In the genomic region with DNA sequence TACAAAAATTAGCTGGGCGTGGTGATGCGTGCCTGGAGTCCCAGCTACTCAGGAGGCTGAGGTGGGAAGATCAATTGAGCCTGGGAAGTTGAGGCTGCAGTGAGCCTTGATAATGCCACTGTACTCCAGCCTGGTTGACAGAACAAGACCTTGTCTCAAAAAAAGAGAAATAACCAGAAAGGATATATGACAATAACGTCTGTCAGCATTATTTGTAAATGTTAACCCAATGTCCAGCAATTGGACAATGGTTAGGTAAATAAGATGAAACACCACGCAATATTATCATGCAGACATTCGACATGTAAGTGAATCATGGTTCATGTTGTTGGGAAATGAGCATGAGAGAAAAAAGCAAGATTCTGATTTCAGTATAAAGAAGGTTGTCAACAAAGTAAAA, we compare ENCODE assay signal across 27 cellular contexts.
"Had no signal": no experiment of that assay in that cellular context is flagged by ENCODE, and none has a peak within 500 bp of the region (broad histone marks: within the 10 kb centered on the region; RNA-seq: fewer than 3 reads in every experiment).

No MANE protein-coding gene starts in this region.

- H3K79me2 ChIP-seq: parathyroid adenoma had no signal

- H2AFZ ChIP-seq: neural progenitor cell, parathyroid adenoma had no signal

- H3K9ac ChIP-seq: neural progenitor cell, parathyroid adenoma had no signal

- ATAC-seq: naive thymus-derived CD8-positive, alpha-beta T cell; natural killer cell treated with Interleukin-12 subunit alpha and Interleukin-12 subunit beta and Interleukin-15 and Interleukin-18, amount 100 ng/mL, for 72 hours; psoas muscle; right cardiac atrium; sciatic nerve; stimulated activated effector memory CD8-positive, alpha-beta T cell treated with anti-CD3 and anti-CD28 coated beads, Interleukin-12 subunit alpha, Interleukin-12 subunit beta, amount 100 ng/mL, for 72 hours; stimulated activated naive B cell treated with anti-CD40 and anti-IgM and Interleukin-4, amounts not matched to agents 10 μg/mL and 1 μg/mL and 100 μg/mL, for 72 hours had no signal

- H3K4me1 ChIP-seq: neural progenitor cell, parathyroid adenoma, psoas muscle, stomach, vagina had no signal

- DNase-seq: naive thymus-derived CD8-positive, alpha-beta T cell; nephron progenitor cell; occipital lobe; ovary; posterior cingulate gyrus; psoas muscle; right cardiac atrium; stimulated activated CD4-positive, alpha-beta T cell treated with anti-CD3 and anti-CD28 coated beads, Interleukin-15, amount 100 ng/mL, for 24 hours; stimulated activated CD4-positive, alpha-beta T cell treated with anti-CD3 and anti-CD28 coated beads, Interleukin-2, amount 100 ng/mL, for 24 hours; stimulated activated CD4-positive, alpha-beta T cell treated with anti-CD3 and anti-CD28 coated beads, Interleukin-2, amount 100 ng/mL, for 48 hours; stimulated activated CD4-positive, alpha-beta T cell treated with anti-CD3 and anti-CD28 coated beads, Interleukin-4, amount 100 ng/mL, for 24 hours; stimulated activated naive B cell treated with anti-CD40 and anti-IgM and Interleukin-4, amounts not matched to agents 10 μg/mL and 1 μg/mL and 100 μg/mL, for 72 hours; stimulated activated naive CD4-positive, alpha-beta T cell treated with Interleukin-2 at 50 U/mL for 16 hours; stomach; thyroid gland; trophoblast cell; upper lobe of left lung had no signal

- FAIRE-seq: urothelium cell line had no signal

- H3K9me3 ChIP-seq: ovary, psoas muscle, stomach, thoracic aorta, thyroid gland, upper lobe of left lung, vagina had no signal

- H3K4me3 ChIP-seq: neural progenitor cell, ovary, psoas muscle, skin epidermis, stomach, thoracic aorta, thyroid gland, tibial nerve, upper lobe of left lung, vagina had no signal

- H3K27me3 ChIP-seq: neural progenitor cell, ovary, stomach, thyroid gland, tibial nerve, upper lobe of left lung, vagina had no signal

- H3K4me2 ChIP-seq: neural progenitor cell had no signal

- H3K36me3 ChIP-seq: neural progenitor cell, ovary, stomach, thoracic aorta, thyroid gland, tibial nerve, upper lobe of left lung, vagina had no signal

- H3K27ac ChIP-seq: neural progenitor cell, ovary, parathyroid adenoma, psoas muscle, skin epidermis, stomach, thoracic aorta, thyroid gland, tibial nerve, upper lobe of left lung, vagina had no signal
